26 cellular contexts compared by ENCODE assay signal in the genomic region with DNA sequence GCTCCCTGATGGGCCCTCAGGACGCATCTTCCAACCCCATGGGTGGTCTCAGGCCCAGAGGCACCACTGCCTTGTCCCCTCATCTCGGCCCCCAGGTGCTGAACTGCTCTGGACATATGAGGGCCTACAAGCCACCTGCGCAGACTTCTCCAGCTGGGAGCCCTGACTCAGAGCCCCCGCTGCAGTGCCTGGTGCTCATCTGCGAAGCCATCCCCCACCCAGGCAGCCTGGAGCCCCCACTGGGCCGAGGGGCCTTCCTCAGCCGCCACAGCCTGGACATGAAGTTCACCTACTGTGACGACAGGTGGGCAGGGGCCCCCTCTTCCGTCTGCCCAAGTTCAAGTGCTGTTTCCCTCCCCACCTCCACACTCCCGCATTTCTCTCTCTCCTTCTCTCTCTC. TPM values are rescaled to one million over a fixed set of nuclear protein-coding genes. Genes with fewer than 3 reads are reported as not detected.
DNase-seq lines count a peak whose midpoint lies in the region; ATAC-seq, FAIRE-seq and TF ChIP-seq lines count a peak whose summit lies in the region.
"Had no signal": no experiment of that assay in that cellular context is flagged by ENCODE, and none has a peak within 500 bp of the region (broad histone marks: within the 10 kb centered on the region; RNA-seq: fewer than 3 reads in every experiment).

No MANE protein-coding gene starts in this region.

- H3K79me2 ChIP-seq in K562 (ENCODE audit: control insufficient read depth, insufficient read depth, low read length) = no peaks in the 10 kb centered on the region

- 0 out of 5 replicates have a peak, but pooled peaks cover 0 to 3% of the 10 kb centered on the region in 2 experiments for H3K4me1 ChIP-seq in K562 (replicated peaks in 1 of 2; ENCODE audit: control insufficient read depth in 2 of 2, insufficient read depth in 2 of 2, low read length in 2 of 2)
- peaks cover 0 to 65% (median 0%) of the 10 kb centered on the region in 3 donors for H3K4me1 ChIP-seq in gastroesophageal sphincter
- H3K4me1 ChIP-seq in neuronal stem cell (ENCODE audit: control insufficient read depth in 2 of 2, insufficient read depth in 1 of 2, low read depth in 1 of 2, low read length in 2 of 2) = no peaks in the 10 kb centered on the region
- H3K4me1 ChIP-seq: BE2C; BLaER1 treated with 17β-estradiol and CSF1 and Interleukin-3, amounts not matched to agents 10 nM and 100 nM had no signal

- in situ Hi-C loops in K562 (cut with MboI) = no loop called here

- CTCF ChIA-PET in K562 (lab: Yijun Ruan, JAX; ENCODE audit: low intra/inter-chr PET ratio) = no interaction called here

- no peak for TF ChIP-seq EP300 in K562 (IDR thresholded peaks at IDR 0.05; ENCODE audit: low read length)
- TF ChIP-seq EP300 in gastroesophageal sphincter (IDR thresholded peaks at IDR 0.05) = no peak

- TF ChIP-seq RAD21 in K562 (CRISPR knock-in tag; conservative IDR thresholded peaks at IDR 0.05 in 1 of 2, IDR thresholded peaks at IDR 0.05 in 1 of 2) = no peak

- no peak overlapping the region for H2BK5ac ChIP-seq in neuronal stem cell (ENCODE audit: low read length)

- no peak overlapping the region for H3K4ac ChIP-seq in neuronal stem cell (ENCODE audit: low read length)

- H2AFZ ChIP-seq in K562 (ENCODE audit: low read depth, low read length) (no peak overlapping the region), neuronal stem cell (ENCODE audit: low read length) (no peak overlapping the region)

- no peak overlapping the region for H4K91ac ChIP-seq in neuronal stem cell (ENCODE audit: low read depth, low read length, poor library complexity)

- H3K27me3 ChIP-seq in K562 (ENCODE audit: control insufficient read depth in 2 of 2, insufficient read depth in 2 of 2, low read length in 2 of 2) (peaks cover 10 to 32% of the 10 kb centered on the region in 2 experiments; a peak in 4 of 5 replicates), gastroesophageal sphincter (no peaks in the 10 kb centered on the region), neuronal stem cell (ENCODE audit: control insufficient read depth in 3 of 3, insufficient read depth in 3 of 3, low read depth in 1 of 3, low read length in 3 of 3) (no peaks in the 10 kb centered on the region)
- H3K27me3 ChIP-seq: BE2C; BLaER1 treated with 17β-estradiol and CSF1 and Interleukin-3, amounts not matched to agents 10 nM and 100 nM had no signal

- no peaks in the 10 kb centered on the region for H3K36me3 ChIP-seq in K562 (ENCODE audit: control insufficient read depth, insufficient read depth, low read length)
- H3K36me3 ChIP-seq in gastroesophageal sphincter = peaks cover 4 to 98% of the 10 kb centered on the region in 2 donors
- peaks cover 0 to 35% of the 10 kb centered on the region in 2 donors for H3K36me3 ChIP-seq in neuronal stem cell (replicated peaks in 1 of 2; ENCODE audit: control insufficient read depth in 2 of 2, insufficient read depth in 2 of 2, low read length in 2 of 2)
- H3K36me3 ChIP-seq: BE2C; BLaER1 treated with 17β-estradiol and CSF1 and Interleukin-3, amounts not matched to agents 10 nM and 100 nM had no signal

- no peaks in the 10 kb centered on the region for H3K9me1 ChIP-seq in K562 (ENCODE audit: control insufficient read depth, insufficient read depth, low read length)

- no peak for TF ChIP-seq POLR2A in K562 (conservative IDR thresholded peaks at IDR 0.05)
- TF ChIP-seq POLR2A in gastroesophageal sphincter (IDR thresholded peaks at IDR 0.05) = no peak

- BruUV-seq in K562 (replicated peaks; lab: Mats Ljungman, UMichigan) = no TSS peak

- H3K9me3 ChIP-seq in K562 (replicated peaks; ENCODE audit: control insufficient read depth, insufficient read depth, low read depth, low read length) (0 out of 2 replicates have a peak, but pooled peaks cover 3% of the 10 kb centered on the region), gastroesophageal sphincter (no peaks in the 10 kb centered on the region), neuronal stem cell (replicated peaks in 1 of 2; ENCODE audit: control insufficient read depth in 2 of 2, insufficient read depth in 1 of 2, low read depth in 1 of 2, low read length in 2 of 2) (peaks cover 10 to 14% of the 10 kb centered on the region in 2 donors)
- H3K9me3 ChIP-seq: BE2C had no signal

- H2BK120ac ChIP-seq in neuronal stem cell (ENCODE audit: low read depth, low read length) = no peak overlapping the region

- no peak for FAIRE-seq in K562 (lab: Jason Lieb, UNC)
- FAIRE-seq: A549, D721Med, GM12878, GM19239, H1 had no signal

- TF ChIP-seq CTCF in K562 (IDR thresholded peaks at IDR 0.05 in 2 of 3, conservative IDR thresholded peaks at IDR 0.05 in 1 of 3; ENCODE audit: insufficient read depth in 2 of 3, low read depth in 1 of 3, low read length in 3 of 3) (no peak), gastroesophageal sphincter (IDR thresholded peaks at IDR 0.05) (no peak)

- H3K9ac ChIP-seq in K562 (ENCODE audit: insufficient read depth in 1 of 2, low read depth in 2 of 2, low read length in 2 of 2) (no peak overlapping the region), neuronal stem cell (ENCODE audit: low read depth, low read length, poor library complexity) (peak overlapping the region; percentile 44)
- H3K9ac ChIP-seq: BLaER1 treated with 17β-estradiol and CSF1 and Interleukin-3, amounts not matched to agents 10 nM and 100 nM had no signal

- ATAC-seq in K562 (no peak), gastroesophageal sphincter (no peak), HG03280 (IDR thresholded peaks at IDR 0.05; ENCODE audit: unreplicated experiment) (no peak)
- ATAC-seq: GM12878 had no signal

- H2BK15ac ChIP-seq in neuronal stem cell (ENCODE audit: low read length) = no peak overlapping the region

- H3K4me3 ChIP-seq in K562 (no peak overlapping the region), gastroesophageal sphincter (no peak overlapping the region), neuronal stem cell (ENCODE audit: low read length in 2 of 2) (no peak overlapping the region)
- H3K4me3 ChIP-seq: A549; BLaER1 treated with 17β-estradiol and CSF1 and Interleukin-3, amounts not matched to agents 10 nM and 100 nM; GM12878 had no signal

- H2BK12ac ChIP-seq in neuronal stem cell (ENCODE audit: low read length) = no peak overlapping the region

- H3K23ac ChIP-seq in neuronal stem cell (ENCODE audit: low read depth, low read length, poor library complexity) = peak overlapping the region; percentile 65

- DNase-seq in K562 (ENCODE audit: extremely low read depth in 1 of 4, low spot score in 3 of 4) = no peak
- no peak for DNase-seq in neuronal stem cell (ENCODE audit: low spot score)
- DNase-seq in effector CD8-positive, alpha-beta T cell (lab: John Stamatoyannopoulos, UW) = no peak
- DNase-seq in stimulated activated CD8-positive, alpha-beta memory T cell treated with anti-CD3 and anti-CD28 coated beads, Interleukin-4, amount 100 ng/mL, for 48 hours = no peak
- no peak for DNase-seq in activated naive CD4-positive, alpha-beta T cell treated with Interleukin-2 at 50 U/mL for 16 hours
- DNase-seq: 8988T; ACHN; AML-193; BE2C; CD4-positive, alpha-beta T cell; CD8-positive, alpha-beta memory T cell; DMS 273 treated with DMSO at 0.1 percent for 48 hours; DMS79; EL; GDM1; H7; HCEC 1CT had no signal

- no peak overlapping the region for H2AK5ac ChIP-seq in neuronal stem cell (ENCODE audit: low read depth, low read length)

- H4K8ac ChIP-seq in neuronal stem cell (ENCODE audit: low read depth, low read length) = no peak overlapping the region

- POLR2A ChIA-PET in K562 (lab: Yijun Ruan, JAX) = no interaction called here

- no peak overlapping the region for H3K27ac ChIP-seq in K562 (ENCODE audit: extremely low read depth, low read depth, low read length)
- H3K27ac ChIP-seq in gastroesophageal sphincter = peak overlapping the region in 3 of 4 donors; percentile 51 to 98 (median 54)
- H3K27ac ChIP-seq in neuronal stem cell (replicated peaks; ENCODE audit: low read length) = no peak overlapping the region
- H3K27ac ChIP-seq: A549; BLaER1 treated with 17β-estradiol and CSF1 and Interleukin-3, amounts not matched to agents 10 nM and 100 nM had no signal

- no peak overlapping the region for H3K4me2 ChIP-seq in K562 (ENCODE audit: insufficient read depth, low read length)
- H3K4me2 ChIP-seq in neuronal stem cell (ENCODE audit: insufficient read depth, low read length, poor library complexity, severe bottlenecking) = no peak overlapping the region
- H3K4me2 ChIP-seq: A549; BLaER1 treated with 17β-estradiol and CSF1 and Interleukin-3, amounts not matched to agents 10 nM and 100 nM had no signal

- H3K79me1 ChIP-seq in neuronal stem cell (ENCODE audit: low read depth, low read length) = no peaks in the 10 kb centered on the region

- WGBS in K562 (ENCODE audit: insufficient coverage, low coverage, missing lambda C conversion rate) = 2% methylated on average over 8 of the region's 10 CpGs
- WGBS in gastroesophageal sphincter (ENCODE audit: low coverage in 1 of 2), 2 donors = 87 to 97% methylated on average over 4 to 10 of the region's 10 CpGs
- no CpG with 5 or more reads among the region's 10 CpGs for WGBS in neuronal stem cell (ENCODE audit: extremely low coverage in 2 of 2, insufficient read length in 2 of 2, insufficient replicate concordance in 1 of 2), 2 donors

- H3K18ac ChIP-seq in neuronal stem cell (ENCODE audit: low read length) = peak overlapping the region; percentile 38

- intact Hi-C loops in K562 (cut with micrococcal nuclease) = no loop called here

- H4K20me1 ChIP-seq in K562 (replicated peaks; ENCODE audit: control insufficient read depth, insufficient read depth, low read length) = no peaks in the 10 kb centered on the region
- H4K20me1 ChIP-seq: BLaER1 treated with 17β-estradiol and CSF1 and Interleukin-3, amounts not matched to agents 10 nM and 100 nM had no signal

- H3K14ac ChIP-seq in neuronal stem cell (ENCODE audit: low read length) = no peak overlapping the region

RNA-seq across cellular contexts. Expression of a gene that starts 12.2 kb away (rescaled TPM):
- total RNA-seq in K562 (2011; cell fraction: chromatin; rRNA removed; ENCODE audit: low replicate concordance) = not detected in 2 replicates
- not detected in 2 replicates for total RNA-seq in K562 (2011; cell fraction: nucleolus; rRNA removed)
- total RNA-seq in K562 (2011; cell fraction: nucleoplasm; rRNA removed) = not detected in 2 replicates
- not detected in 2 replicates for total RNA-seq in K562 (2014; rRNA removed)
- not detected in 2 replicates for total RNA-seq in K562 (2014; rRNA removed; fragmentation: Illumina TruSeq; extraction: Trizol)
- total RNA-seq in K562 (2015; rRNA removed; fragmentation: Illumina TruSeq; extraction: Trizol) = not detected in 2 replicates
- 0.29 TPM in 1 of 2 replicates, not detected in the other for total RNA-seq in K562 (2021)
- polyA plus RNA-seq in K562 (2011; rRNA removed) = not detected in 2 replicates
- polyA plus RNA-seq in K562 (2011; cell fraction: cytosol; rRNA removed) = 0.09 TPM in 1 of 2 replicates, not detected in the other
- not detected in 2 replicates for polyA plus RNA-seq in K562 (2011; cell fraction: nucleus; rRNA removed)
- polyA plus RNA-seq in K562 (2012) = 0.04 TPM in 1 of 2 replicates, not detected in the other
- polyA plus RNA-seq in K562 (2014; fragmentation: Illumina TruSeq; extraction: Trizol) = not detected in 2 replicates
- polyA plus RNA-seq in K562 (2014; fragmentation: Nextera tagmentation; extraction: Ambion mirVana) = not detected
- not detected in 2 replicates for polyA plus RNA-seq in K562 (2014; rRNA removed)
- not detected in 2 replicates for polyA minus RNA-seq in K562 (2011; rRNA and poly(A)+ RNA removed)
- polyA minus RNA-seq in K562 (2011; cell fraction: cytosol; rRNA and poly(A)+ RNA removed) = not detected in 2 replicates
- not detected in 2 replicates for polyA minus RNA-seq in K562 (2011; cell fraction: nucleus; rRNA and poly(A)+ RNA removed)
- total RNA-seq in gastroesophageal sphincter = 100 to 1,000 TPM in 3 of 4 donors, 10 to 100 TPM in 1; 49.3 to 383 (median 144) TPM
- 26.2 TPM for polyA plus RNA-seq in neuronal stem cell (2013, experiment 1 of 2)
- polyA plus RNA-seq in neuronal stem cell (2013, experiment 2 of 2) = 28.6 TPM
- total RNA-seq: CD4-positive, alpha-beta T cell; CD8-positive, alpha-beta memory T cell had no signal
- polyA plus RNA-seq: A549; CD14-positive monocyte; CD8-positive, alpha-beta memory T cell had no signal

RNA-seq across cellular contexts. Expression of a gene that starts 37.8 kb away (rescaled TPM):
- total RNA-seq in K562 (2011; cell fraction: chromatin; rRNA removed; ENCODE audit: low replicate concordance) = 203 and 276 TPM in 2 replicates
- total RNA-seq in K562 (2011; cell fraction: nucleolus; rRNA removed) = 178 and 192 TPM in 2 replicates
- total RNA-seq in K562 (2011; cell fraction: nucleoplasm; rRNA removed) = 188 and 196 TPM in 2 replicates
- total RNA-seq in K562 (2014; rRNA removed) (109 and 143 TPM in 2 replicates), K562 (2014; rRNA removed; fragmentation: Illumina TruSeq; extraction: Trizol) (60.3 and 69.4 TPM in 2 replicates), K562 (2015; rRNA removed; fragmentation: Illumina TruSeq; extraction: Trizol) (86.3 and 88.6 TPM in 2 replicates), K562 (2021) (99.9 and 108 TPM in 2 replicates), gastroesophageal sphincter (10 to 100 TPM; 48.2 to 69.5 (median 50.7) TPM)
- polyA plus RNA-seq in K562 (2011; rRNA removed) (131 and 136 TPM in 2 replicates), K562 (2014; fragmentation: Illumina TruSeq; extraction: Trizol) (163 and 166 TPM in 2 replicates), K562 (2014; fragmentation: Nextera tagmentation; extraction: Ambion mirVana) (1 to 10 TPM; 1.9 to 4.9 TPM), K562 (2014; rRNA removed) (134 and 145 TPM in 2 replicates)
- 165 and 193 TPM in 2 replicates for polyA plus RNA-seq in K562 (2011; cell fraction: cytosol; rRNA removed)
- polyA plus RNA-seq in K562 (2011; cell fraction: nucleus; rRNA removed) = 282 and 334 TPM in 2 replicates
- polyA plus RNA-seq in K562 (2012) = 81.0 and 88.2 TPM in 2 replicates
- 119 and 149 TPM in 2 replicates for polyA minus RNA-seq in K562 (2011; rRNA and poly(A)+ RNA removed)
- 72.9 and 88.8 TPM in 2 replicates for polyA minus RNA-seq in K562 (2011; cell fraction: cytosol; rRNA and poly(A)+ RNA removed)
- 84.4 and 101 TPM in 2 replicates for polyA minus RNA-seq in K562 (2011; cell fraction: nucleus; rRNA and poly(A)+ RNA removed)
- 79.2 TPM for polyA plus RNA-seq in neuronal stem cell (2013, experiment 1 of 2)
- 78.7 TPM for polyA plus RNA-seq in neuronal stem cell (2013, experiment 2 of 2)

Comparison
In these comparisons a context has a peak if more than half of its experiments do, and no peak if none do; other contexts are left out.
1. H3K27ac ChIP-seq: peak in gastroesophageal sphincter (3 of 4); none in K562 (single experiment) and neuronal stem cell (single experiment).
2. RNA of a gene that starts 12.2 kb away (total RNA-seq): 49.3 to 383 TPM in gastroesophageal sphincter; 0.29 TPM in K562; every median in the first group is over 10 times any median in the second.